Comparison of ENCODE assay signal across 9 cellular contexts in genomic region chr16:81697321-81697885, GRCh38.
DNase-seq lines count a peak whose midpoint lies in the region; ATAC-seq, FAIRE-seq and TF ChIP-seq lines count a peak whose summit lies in the region.
"Had no signal": no experiment of that assay in that cellular context is flagged by ENCODE, and none has a peak within 500 bp of the region (broad histone marks: within the 10 kb centered on the region; RNA-seq: fewer than 3 reads in every experiment).

No MANE protein-coding gene starts in this region.

- H3K4me1 Mint-ChIP-seq in stimulated activated memory B cell treated with anti-CD40 and anti-IgM and Interleukin-4, amounts not matched to agents 10 μg/mL and 1 μg/mL and 100 μg/mL, for 72 hours, result peaks cover 6% of the 10 kb centered on the region

- H3K4me1 ChIP-seq in HAP-1, result no peaks in the 10 kb centered on the region
- no peaks in the 10 kb centered on the region for H3K4me1 ChIP-seq in breast epithelium
- no peaks in the 10 kb centered on the region for H3K4me1 ChIP-seq in right lobe of liver

- no peaks in the 10 kb centered on the region for H3K27me3 Mint-ChIP-seq in stimulated activated memory B cell treated with anti-CD40 and anti-IgM and Interleukin-4, amounts not matched to agents 10 μg/mL and 1 μg/mL and 100 μg/mL, for 72 hours

- peak overlapping the region in 1 of 2 donors; percentile 72 for H3K27ac ChIP-seq in breast epithelium
- peak overlapping the region in 1 of 3 donors; percentile 4 for H3K27ac ChIP-seq in right lobe of liver
- H3K27ac ChIP-seq: SK-N-MC had no signal

- TF ChIP-seq CTCF in breast epithelium (IDR thresholded peaks at IDR 0.05), result peak in 2 of 3 donors; percentile 50 to 69
- peak; percentile 65 to 78 (median 68) for TF ChIP-seq CTCF in right lobe of liver (IDR thresholded peaks at IDR 0.05)

- H3K9me3 ChIP-seq in HAP-1 (no peaks in the 10 kb centered on the region), breast epithelium (no peaks in the 10 kb centered on the region), right lobe of liver (no peaks in the 10 kb centered on the region)

- in situ Hi-C loops in HAP-1 (cut with MboI; ENCODE audit: low sequenced_read_pairs), result no loop called here

- H3K4me3 Mint-ChIP-seq in stimulated activated memory B cell treated with anti-CD40 and anti-IgM and Interleukin-4, amounts not matched to agents 10 μg/mL and 1 μg/mL and 100 μg/mL, for 72 hours, result no peak overlapping the region

- H3K4me3 ChIP-seq in HAP-1 (no peak overlapping the region), breast epithelium (no peak overlapping the region), right lobe of liver (no peak overlapping the region)
- H3K4me3 ChIP-seq: SK-N-MC had no signal

- no peak for FAIRE-seq in frontal cortex (lab: Jason Lieb, UNC)

- no peak overlapping the region for H3K27ac Mint-ChIP-seq in stimulated activated memory B cell treated with anti-CD40 and anti-IgM and Interleukin-4, amounts not matched to agents 10 μg/mL and 1 μg/mL and 100 μg/mL, for 72 hours

- intact Hi-C loops in breast epithelium (cut with DNase I; ENCODE audit: low total_unique reads), result no loop called here
- intact Hi-C loops in right lobe of liver (cut with DNase I), result loop anchor here in 1 of 2 donors (5.0 kb wide), 1 partner anchor 85 kb away; no protein-coding TSS in a partner anchor

- peak; percentile 69 to 84 (median 75) for ATAC-seq in right lobe of liver
- ATAC-seq in stimulated activated memory B cell treated with anti-CD40 and anti-IgM and Interleukin-4, amounts not matched to agents 10 μg/mL and 1 μg/mL and 100 μg/mL, for 72 hours, result peak; percentile 46
- no peak for ATAC-seq in HG02588 (IDR thresholded peaks at IDR 0.05; ENCODE audit: unreplicated experiment)

- H3K27me3 ChIP-seq in HAP-1 (ENCODE audit: low read depth) (no peaks in the 10 kb centered on the region), breast epithelium (no peaks in the 10 kb centered on the region), right lobe of liver (no peaks in the 10 kb centered on the region)

- H3K36me3 Mint-ChIP-seq in stimulated activated memory B cell treated with anti-CD40 and anti-IgM and Interleukin-4, amounts not matched to agents 10 μg/mL and 1 μg/mL and 100 μg/mL, for 72 hours, result peaks cover 58% of the 10 kb centered on the region

- DNase-seq in COLO829 (ENCODE audit: low spot score) (peak; percentile 24), HAP-1 (ENCODE audit: low spot score in 2 of 2) (peak; percentile 4 to 64), T-helper 9 cell (peak; percentile 18), breast epithelium (ENCODE audit: low spot score in 2 of 2) (peak; percentile 50 to 79), right lobe of liver (peak; percentile 68 to 77 (median 71)), frontal cortex (ENCODE audit: low spot score in 2 of 2) (no peak)

- no CpG with 5 or more reads among the region's 25 CpGs for WGBS in right lobe of liver (ENCODE audit: insufficient coverage, low coverage, low lambda C conversion rate, missing lambda C conversion rate)

- no peaks in the 10 kb centered on the region for H3K9me3 Mint-ChIP-seq in stimulated activated memory B cell treated with anti-CD40 and anti-IgM and Interleukin-4, amounts not matched to agents 10 μg/mL and 1 μg/mL and 100 μg/mL, for 72 hours

- TF ChIP-seq POLR2A in breast epithelium (IDR thresholded peaks at IDR 0.05) (no peak), right lobe of liver (IDR thresholded peaks at IDR 0.05) (no peak)

- H3K36me3 ChIP-seq in HAP-1 (replicated peaks) (peaks cover 19% of the 10 kb centered on the region), breast epithelium (no peaks in the 10 kb centered on the region), right lobe of liver (peaks cover 0 to 33% (median 10%) of the 10 kb centered on the region in 4 donors)

Comparison
In these comparisons a context has a peak if more than half of its experiments do, and no peak if none do; other contexts are left out.
1. DNase-seq: peak in COLO829 (single experiment), HAP-1 (2 of 2), T-helper 9 cell (single experiment), breast epithelium (2 of 2) and right lobe of liver (3 of 3); none in frontal cortex (0 of 2).